ENCODE assay signal across 10 cellular contexts in the genomic region with DNA sequence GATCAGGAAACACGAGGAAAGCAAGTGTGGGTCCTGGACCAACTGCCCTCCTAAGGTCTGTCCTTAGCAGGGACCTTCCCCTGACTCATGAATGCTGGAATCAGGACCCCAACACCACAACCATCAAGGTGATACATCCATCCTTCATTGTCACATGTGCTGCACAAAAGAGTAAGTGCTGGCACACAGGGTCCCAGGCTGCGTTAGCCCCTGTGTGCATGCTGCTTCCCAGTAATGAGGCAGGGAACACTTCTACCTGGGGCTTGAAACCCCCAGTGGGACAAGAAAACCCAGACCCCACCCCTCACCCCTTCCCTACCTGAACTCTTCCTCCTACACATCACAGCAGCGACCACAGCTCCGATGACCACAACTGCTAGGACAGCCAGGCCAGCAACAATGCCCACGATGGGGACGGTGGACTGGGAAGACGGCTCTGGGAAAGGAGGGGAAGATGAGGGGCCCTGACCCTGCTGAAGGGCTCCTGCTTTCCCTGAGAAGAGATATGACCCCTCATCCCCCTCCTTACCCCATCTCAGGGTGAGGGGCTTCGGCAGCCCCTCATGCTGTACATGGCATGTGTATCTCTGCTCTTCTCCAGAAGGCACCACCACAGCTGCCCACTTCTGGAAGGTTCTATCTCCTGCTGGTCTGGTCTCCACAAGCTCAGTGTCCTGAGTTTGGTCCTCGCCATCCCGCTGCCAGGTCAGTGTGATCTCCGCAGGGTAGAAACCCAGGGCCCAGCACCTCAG. TPM values are rescaled to one million over a fixed set of nuclear protein-coding genes. Genes with fewer than 3 reads are reported as not detected.
A peak's percentile ranks its signal among the peaks of the same experiment; 100 is the strongest.
DNase-seq lines count a peak whose midpoint lies in the region; ATAC-seq and TF ChIP-seq lines count a peak whose summit lies in the region.
"Had no signal": no experiment of that assay in that cellular context is flagged by ENCODE, and none has a peak within 500 bp of the region (broad histone marks: within the 10 kb centered on the region; RNA-seq: fewer than 3 reads in every experiment).

No MANE protein-coding gene starts in this region.

- H3K23ac ChIP-seq in neuronal stem cell (ENCODE audit: low read depth, low read length, poor library complexity): peak overlapping the region; percentile 73

- no peak overlapping the region for H3K14ac ChIP-seq in neuronal stem cell (ENCODE audit: low read length)

- no peak for DNase-seq in CD14-positive monocyte (ENCODE audit: low spot score)
- no peak for DNase-seq in central memory CD8-positive, alpha-beta T cell (ENCODE audit: low spot score in 2 of 2)
- DNase-seq in neuronal stem cell (ENCODE audit: low spot score): no peak
- DNase-seq in Kasumi-1 (lab: John Stamatoyannopoulos, UW): no peak
- DNase-seq: DMS53, SK-N-SH had no signal

- H3K4me1 Mint-ChIP-seq in CD14-positive monocyte: peaks cover 50% of the 10 kb centered on the region
- peaks cover 85% of the 10 kb centered on the region for H3K4me1 Mint-ChIP-seq in central memory CD8-positive, alpha-beta T cell

- H3K27me3 Mint-ChIP-seq in CD14-positive monocyte (ENCODE audit: low read depth in 3 of 3): peaks cover 0 to 18% (median 2%) of the 10 kb centered on the region in 3 donors
- H3K27me3 Mint-ChIP-seq in central memory CD8-positive, alpha-beta T cell: no peaks in the 10 kb centered on the region

- no peak overlapping the region for H3K27ac ChIP-seq in neuronal stem cell (replicated peaks; ENCODE audit: low read length)

- WGBS in neuronal stem cell (ENCODE audit: extremely low coverage in 2 of 2, insufficient read length in 2 of 2, insufficient replicate concordance in 1 of 2), 2 donors: no CpG with 5 or more reads among the region's 11 CpGs

- peak; percentile 56 for TF ChIP-seq POLR2A in GM19193 (IDR thresholded peaks at IDR 0.05; ENCODE audit: extremely low read depth, insufficient read depth, insufficient read length)

- no peak for ATAC-seq in central memory CD8-positive, alpha-beta T cell (replicated peaks; ENCODE audit: extremely low read depth, poor library complexity, severe bottlenecking)
- no peak for ATAC-seq in GM18858 (IDR thresholded peaks at IDR 0.05; ENCODE audit: unreplicated experiment)
- no peak for ATAC-seq in HG03045 (IDR thresholded peaks at IDR 0.05; ENCODE audit: unreplicated experiment)
- ATAC-seq in GM19463 (IDR thresholded peaks at IDR 0.05; ENCODE audit: unreplicated experiment): no peak

- no peak for TF ChIP-seq CTCF in CD14-positive monocyte (IDR thresholded peaks at IDR 0.05)

- H3K36me3 ChIP-seq in neuronal stem cell (replicated peaks in 1 of 2; ENCODE audit: control insufficient read depth in 2 of 2, insufficient read depth in 2 of 2, low read length in 2 of 2): no peaks in the 10 kb centered on the region

- H3K4me3 Mint-ChIP-seq in CD14-positive monocyte: peak overlapping the region; percentile 95 to 97
- H3K4me3 Mint-ChIP-seq in central memory CD8-positive, alpha-beta T cell: peak overlapping the region; percentile 99

- H2BK12ac ChIP-seq in neuronal stem cell (ENCODE audit: low read length): no peak overlapping the region

- no peak overlapping the region for H2BK120ac ChIP-seq in neuronal stem cell (ENCODE audit: low read depth, low read length)

- no peak overlapping the region for H4K8ac ChIP-seq in neuronal stem cell (ENCODE audit: low read depth, low read length)

- no peak overlapping the region for H3K4ac ChIP-seq in neuronal stem cell (ENCODE audit: low read length)

- no peak overlapping the region for H3K9ac ChIP-seq in neuronal stem cell (ENCODE audit: low read depth, low read length, poor library complexity)
- H3K9ac ChIP-seq: SK-N-SH had no signal

- peaks cover 0 to 55% (median 34%) of the 10 kb centered on the region in 3 experiments for H3K27me3 ChIP-seq in neuronal stem cell (ENCODE audit: control insufficient read depth in 3 of 3, insufficient read depth in 3 of 3, low read depth in 1 of 3, low read length in 3 of 3)

- no peak overlapping the region for H2BK5ac ChIP-seq in neuronal stem cell (ENCODE audit: low read length)

- H3K4me3 ChIP-seq in neuronal stem cell (ENCODE audit: low read length in 2 of 2): no peak overlapping the region

- no peak overlapping the region for H2BK15ac ChIP-seq in neuronal stem cell (ENCODE audit: low read length)

- H2AFZ ChIP-seq in neuronal stem cell (ENCODE audit: low read length): no peak overlapping the region

- intact Hi-C loops in CD14-positive monocyte (cut with micrococcal nuclease): loop anchor here (5.0 kb wide), 2 partner anchors 43 to 88 kb away; no protein-coding TSS in a partner anchor

- peaks cover 0 to 3% (median 2%) of the 10 kb centered on the region in 7 donors for H3K9me3 Mint-ChIP-seq in CD14-positive monocyte
- H3K9me3 Mint-ChIP-seq in central memory CD8-positive, alpha-beta T cell: no peaks in the 10 kb centered on the region

- no peak overlapping the region for H3K18ac ChIP-seq in neuronal stem cell (ENCODE audit: low read length)

- H3K9me3 ChIP-seq in neuronal stem cell (replicated peaks in 1 of 2; ENCODE audit: control insufficient read depth in 2 of 2, insufficient read depth in 1 of 2, low read depth in 1 of 2, low read length in 2 of 2): no peaks in the 10 kb centered on the region
- H3K9me3 ChIP-seq: SK-N-SH had no signal

- H3K4me1 ChIP-seq in neuronal stem cell (ENCODE audit: control insufficient read depth in 2 of 2, insufficient read depth in 1 of 2, low read depth in 1 of 2, low read length in 2 of 2): peaks cover 0 to 2% of the 10 kb centered on the region in 2 donors

- no peaks in the 10 kb centered on the region for H3K79me1 ChIP-seq in neuronal stem cell (ENCODE audit: low read depth, low read length)

- no peak overlapping the region for H2AK5ac ChIP-seq in neuronal stem cell (ENCODE audit: low read depth, low read length)

- no peak overlapping the region for H3K4me2 ChIP-seq in neuronal stem cell (ENCODE audit: insufficient read depth, low read length, poor library complexity, severe bottlenecking)
- H3K4me2 ChIP-seq: SK-N-SH had no signal

- peaks cover 36 to 43% of the 10 kb centered on the region in 2 donors for H3K36me3 Mint-ChIP-seq in CD14-positive monocyte
- H3K36me3 Mint-ChIP-seq in central memory CD8-positive, alpha-beta T cell (ENCODE audit: insufficient read depth): peaks cover 85% of the 10 kb centered on the region

- no peak overlapping the region for H4K91ac ChIP-seq in neuronal stem cell (ENCODE audit: low read depth, low read length, poor library complexity)

- peak overlapping the region; percentile 87 to 100 (median 100) for H3K27ac Mint-ChIP-seq in CD14-positive monocyte
- H3K27ac Mint-ChIP-seq in central memory CD8-positive, alpha-beta T cell (ENCODE audit: low read depth): peak overlapping the region; percentile 100

RNA-seq across cellular contexts. Expression of gene HLA-B, which starts 2.0 kb away (rescaled TPM):
- polyA plus RNA-seq in CD14-positive monocyte: 1,000 to 10,000 TPM; 6,126 to 6,999 TPM
- polyA plus RNA-seq in neuronal stem cell (2013, experiment 1 of 2): 40.0 TPM
- 38.4 TPM for polyA plus RNA-seq in neuronal stem cell (2013, experiment 2 of 2)

RNA-seq across cellular contexts. Expression of gene MICA, which starts 48.4 kb away (rescaled TPM):
- polyA plus RNA-seq in CD14-positive monocyte: 1 to 10 TPM; 5.6 to 6.9 TPM
- polyA plus RNA-seq in neuronal stem cell (2013, experiment 1 of 2): 16.9 TPM
- polyA plus RNA-seq in neuronal stem cell (2013, experiment 2 of 2): 17.1 TPM
